In the genomic region with DNA sequence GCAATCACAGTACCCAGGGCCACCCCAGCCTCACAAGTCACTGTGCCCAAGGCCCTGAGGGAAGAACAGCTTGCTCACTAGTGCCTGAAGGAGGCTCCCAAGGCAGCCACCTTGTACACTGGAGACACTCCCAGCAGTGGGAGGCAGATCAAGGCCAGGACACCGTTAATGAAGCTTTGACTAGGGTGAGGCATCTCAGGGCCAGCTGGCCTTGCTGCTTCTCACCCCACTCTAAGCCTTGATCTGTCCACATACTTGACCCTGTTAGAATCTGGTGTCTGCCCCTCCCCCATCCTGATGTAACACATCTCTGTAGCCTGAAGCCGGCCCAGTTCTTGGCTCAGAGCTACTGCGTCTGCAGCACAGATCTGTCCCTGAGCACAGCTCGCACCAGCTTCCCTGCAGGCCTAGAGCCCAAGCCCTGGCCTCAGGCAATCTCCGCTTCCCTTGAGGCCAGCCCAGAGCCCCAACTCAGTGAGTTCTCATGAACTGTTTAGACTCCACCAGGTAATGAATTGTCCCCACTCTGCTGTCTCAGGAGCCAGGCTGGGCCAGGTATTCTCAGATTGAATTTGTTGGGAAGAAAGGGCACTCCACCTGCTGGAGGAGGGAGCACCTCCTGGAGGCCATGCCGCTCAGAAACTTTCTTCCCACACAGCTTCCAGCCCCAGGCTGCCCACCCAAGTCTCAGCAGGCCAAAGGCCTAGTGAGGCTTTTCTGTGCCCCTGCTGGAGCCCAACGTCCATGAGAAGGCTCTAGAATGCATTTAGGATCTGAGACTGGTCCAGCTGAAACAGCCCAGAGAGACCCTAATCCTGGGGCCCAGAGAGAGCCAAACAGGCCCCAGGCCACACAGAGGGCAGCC, we compare ENCODE assay signal across 1 cellular context.
TF ChIP-seq lines count a peak whose summit lies in the region.

No MANE protein-coding gene starts in this region.

TF ChIP-seq in K562, 482 proteins besides CTCF, POLR2A, EP300 and RAD21 (continued from another document):
- no peak for TF ChIP-seq ZBTB40 (IDR thresholded peaks at IDR 0.05)
- TF ChIP-seq ZBTB40 (CRISPR knock-in tag; IDR thresholded peaks at IDR 0.05), result no peak
- TF ChIP-seq SP1 (CRISPR knock-in tag; IDR thresholded peaks at IDR 0.05), result no peak
- no peak for TF ChIP-seq NELFE (IDR thresholded peaks at IDR 0.05; ENCODE audit: insufficient read depth, insufficient read length)
- TF ChIP-seq ZNF445 (CRISPR knock-in tag; IDR thresholded peaks at IDR 0.05; ENCODE audit: low read depth), result no peak
- no peak for TF ChIP-seq ETV6 (IDR thresholded peaks at IDR 0.05; ENCODE audit: borderline replicate concordance in 1 of 2, low read depth in 2 of 2, low read length in 1 of 2)
- no peak for TF ChIP-seq ETV6 (CRISPR knock-in tag; IDR thresholded peaks at IDR 0.05; ENCODE audit: borderline replicate concordance)
- peak; percentile 47; the same call in 1 of the 2 replicates for TF ChIP-seq ZNF766 (CRISPR knock-in tag; conservative IDR thresholded peaks at IDR 0.05)
- no peak for TF ChIP-seq MAFG (tag; conservative IDR thresholded peaks at IDR 0.05)
- TF ChIP-seq TBP (optimal IDR thresholded peaks at IDR 0.05; ENCODE audit: low read depth, low read length), result peak; percentile 5
- TF ChIP-seq ETV1 (tag; conservative IDR thresholded peaks at IDR 0.05; ENCODE audit: low read depth), result 0 out of 2 replicates have a peak, but pooled peaks have one; percentile 16
- TF ChIP-seq THRA (IDR thresholded peaks at IDR 0.05), result no peak
- TF ChIP-seq TBL1XR1 (IDR thresholded peaks at IDR 0.05; ENCODE audit: low read length in 2 of 2), result 0 out of 4 replicates have a peak, but pooled peaks of 1 of the 2 experiments have one; percentile 25
- TF ChIP-seq HDAC2 (IDR thresholded peaks at IDR 0.05), result 0 out of 2 replicates have a peak, but pooled peaks have one; percentile 16
- 0 out of 4 replicates have a peak, but pooled peaks of 1 of the 2 experiments have one; percentile 14 for TF ChIP-seq HDAC1 (IDR thresholded peaks at IDR 0.05)
- TF ChIP-seq GATAD2A (IDR thresholded peaks at IDR 0.05), result no peak
- peak; percentile 29 for TF ChIP-seq BRD9 (IDR thresholded peaks at IDR 0.05; ENCODE audit: low read depth, partially characterized antibody)
- no peak for TF ChIP-seq FOXA3 (CRISPR knock-in tag; conservative IDR thresholded peaks at IDR 0.05 in 1 of 2, IDR thresholded peaks at IDR 0.05 in 1 of 2)
- TF ChIP-seq RFX7 (CRISPR knock-in tag; IDR thresholded peaks at IDR 0.05), result no peak
- no peak for TF ChIP-seq GTF2A2 (tag; IDR thresholded peaks at IDR 0.05)
- no peak for TF ChIP-seq RBM15 (IDR thresholded peaks at IDR 0.05; ENCODE audit: insufficient read depth, low read length)
- no peak for TF ChIP-seq ZC3H4 (CRISPR knock-in tag; IDR thresholded peaks at IDR 0.05; ENCODE audit: borderline replicate concordance)
- TF ChIP-seq TAF1 (IDR thresholded peaks at IDR 0.05; ENCODE audit: control insufficient read depth, extremely low read depth, insufficient read depth, low read length, severe bottlenecking), result no peak
- no peak for TF ChIP-seq RNF2 (IDR thresholded peaks at IDR 0.05)
- TF ChIP-seq CREM (IDR thresholded peaks at IDR 0.05; ENCODE audit: low read depth), result no peak
